Comparison of ENCODE assay signal across 11 cellular contexts in the genomic region with DNA sequence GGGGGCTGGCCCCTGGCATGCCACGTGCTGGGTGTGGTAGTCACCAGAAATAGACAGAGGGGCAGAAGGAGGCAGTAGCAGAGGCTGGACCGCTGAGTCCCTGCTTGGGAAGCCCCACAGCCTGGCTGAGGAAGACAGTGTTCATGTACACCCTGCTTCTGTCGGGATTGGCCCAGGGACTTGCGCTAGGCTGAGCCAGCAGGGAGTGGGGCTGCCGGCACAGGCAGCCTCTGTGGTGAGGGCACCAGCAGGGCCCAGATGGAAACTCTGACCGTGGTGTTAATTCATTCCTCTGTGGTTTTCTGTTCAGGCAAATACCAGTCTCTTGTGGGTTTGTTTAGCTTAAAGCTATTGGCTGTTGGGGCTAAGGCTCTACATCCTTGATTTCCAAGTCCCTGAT.
DNase-seq lines count a peak whose midpoint lies in the region; ATAC-seq and TF ChIP-seq lines count a peak whose summit lies in the region.
"Had no signal": no experiment of that assay in that cellular context is flagged by ENCODE, and none has a peak within 500 bp of the region (broad histone marks: within the 10 kb centered on the region; RNA-seq: fewer than 3 reads in every experiment).

No MANE protein-coding gene starts in this region.

- TF ChIP-seq CTCF in glutamatergic neuron (IDR thresholded peaks at IDR 0.05; ENCODE audit: partially characterized antibody, unreplicated experiment) = no peak

- H3K9me3 Mint-ChIP-seq in glutamatergic neuron (ENCODE audit: unreplicated experiment) = peaks cover 5% of the 10 kb centered on the region
- H3K9me3 Mint-ChIP-seq: CD4-positive, alpha-beta T cell had no signal

- H3K36me3 ChIP-seq in Karpas-422 (ENCODE audit: insufficient read depth, low read length) = no peaks in the 10 kb centered on the region

- peaks cover 39% of the 10 kb centered on the region for H3K4me1 Mint-ChIP-seq in glutamatergic neuron (ENCODE audit: low read depth, unreplicated experiment)

- no peak overlapping the region for H3K27ac ChIP-seq in Karpas-422 (ENCODE audit: low read length)

- peak; percentile 7 for DNase-seq in stimulated activated CD4-positive, alpha-beta T cell treated with anti-CD3 and anti-CD28 coated beads, Interleukin-15, amount 100 ng/mL, for 24 hours
- no peak for DNase-seq in stimulated activated CD4-positive, alpha-beta T cell treated with anti-CD3 and anti-CD28 coated beads, Interleukin-4, amount 100 ng/mL, for 4 hours
- peak; percentile 65 for DNase-seq in MV-4-11 (lab: John Stamatoyannopoulos, UW)
- DNase-seq in glutamatergic neuron = peak; percentile 24
- DNase-seq in midbrain (lab: John Stamatoyannopoulos, UW) = no peak
- no peak for DNase-seq in Karpas-422
- DNase-seq in Ammon's horn (ENCODE audit: low spot score) = no peak
- DNase-seq: CD4-positive, alpha-beta T cell; NCI-H1105 treated with DMSO at 0.1 percent for 48 hours; T-helper 17 cell had no signal

- no peak overlapping the region for H3K4me2 ChIP-seq in Karpas-422 (ENCODE audit: low read depth, low read length, poor library complexity, severe bottlenecking)

- H3K36me3 Mint-ChIP-seq in glutamatergic neuron (ENCODE audit: unreplicated experiment) = no peaks in the 10 kb centered on the region

- no peak overlapping the region for H3K4me3 Mint-ChIP-seq in glutamatergic neuron (ENCODE audit: unreplicated experiment)
- H3K4me3 Mint-ChIP-seq: CD4-positive, alpha-beta T cell; T-helper 17 cell had no signal

- no peak overlapping the region for H3K27ac Mint-ChIP-seq in glutamatergic neuron (ENCODE audit: unreplicated experiment)
- H3K27ac Mint-ChIP-seq: CD4-positive, alpha-beta T cell; T-helper 17 cell had no signal

- H2AFZ ChIP-seq in Karpas-422 (ENCODE audit: low read length) = no peak overlapping the region

- ATAC-seq in HG03135 (IDR thresholded peaks at IDR 0.05; ENCODE audit: unreplicated experiment) = no peak
- ATAC-seq: T-helper 17 cell had no signal

- no peak overlapping the region for H3K9ac ChIP-seq in Karpas-422 (ENCODE audit: low read length)

- no peaks in the 10 kb centered on the region for H3K27me3 ChIP-seq in Karpas-422 (ENCODE audit: low read length)

- H3K9me3 ChIP-seq in Karpas-422 (ENCODE audit: low read length) = no peaks in the 10 kb centered on the region

- no peak overlapping the region for H3K4me3 ChIP-seq in Karpas-422 (ENCODE audit: low read length)

- H3K79me2 ChIP-seq in Karpas-422 (ENCODE audit: low read length) = no peaks in the 10 kb centered on the region

- no peaks in the 10 kb centered on the region for H3K9me2 ChIP-seq in Karpas-422 (replicated peaks; ENCODE audit: insufficient read depth, low read length)

- no peaks in the 10 kb centered on the region for H4K20me1 ChIP-seq in Karpas-422 (ENCODE audit: insufficient read depth, low read depth, low read length)

- peaks cover 1% of the 10 kb centered on the region for H3K27me3 Mint-ChIP-seq in glutamatergic neuron (ENCODE audit: unreplicated experiment)

- no peaks in the 10 kb centered on the region for H3K4me1 ChIP-seq in Karpas-422 (ENCODE audit: low read length)

Comparison
In these comparisons a context has a peak if more than half of its experiments do, and no peak if none do; other contexts are left out.
1. DNase-seq: peak in stimulated activated CD4-positive, alpha-beta T cell treated with anti-CD3 and anti-CD28 coated beads, Interleukin-15, amount 100 ng/mL, for 24 hours (single experiment), MV-4-11 (single experiment) and glutamatergic neuron (single experiment); none in stimulated activated CD4-positive, alpha-beta T cell treated with anti-CD3 and anti-CD28 coated beads, Interleukin-4, amount 100 ng/mL, for 4 hours (0 of 2), midbrain (single experiment), Karpas-422 (single experiment) and Ammon's horn (single experiment).